ENCODE assay signal across 11 cellular contexts in genomic region chr7:98110249-98111022, GRCh38. TPM values are rescaled to one million over a fixed set of nuclear protein-coding genes. Genes with fewer than 3 reads are reported as not detected.
DNase-seq lines count a peak whose midpoint lies in the region; ATAC-seq and TF ChIP-seq lines count a peak whose summit lies in the region.
"Had no signal": no experiment of that assay in that cellular context is flagged by ENCODE, and none has a peak within 500 bp of the region (broad histone marks: within the 10 kb centered on the region; RNA-seq: fewer than 3 reads in every experiment).

No MANE protein-coding gene starts in this region.

- no peak overlapping the region for H3K4ac ChIP-seq in trophoblast cell (ENCODE audit: low read depth, low read length)

- H2BK5ac ChIP-seq in trophoblast cell (ENCODE audit: low read depth, low read length, poor library complexity): no peak overlapping the region

- no peak overlapping the region for H3K23ac ChIP-seq in trophoblast cell (ENCODE audit: low read length)

- H4K12ac ChIP-seq in trophoblast cell (ENCODE audit: low read depth, low read length): no peak overlapping the region

- no peak overlapping the region for H3K9ac ChIP-seq in trophoblast cell (ENCODE audit: low read length)

- 27 to 47% methylated on average over 6 to 11 of the region's 11 CpGs for WGBS in transverse colon (ENCODE audit: low coverage in 1 of 2), 2 donors
- no CpG with 5 or more reads among the region's 11 CpGs for WGBS in trophoblast cell (ENCODE audit: extremely low coverage, insufficient coverage, insufficient read length)

- peak; percentile 17 for DNase-seq in NCI-H748 (lab: John Stamatoyannopoulos, UW; ENCODE audit: unreplicated experiment)
- no peak for DNase-seq in NCI-H748 treated with DMSO at 0.1 percent for 48 hours (lab: John Stamatoyannopoulos, UW)
- DNase-seq in dorsolateral prefrontal cortex: peak in 1 of 10 donors; percentile 43
- peak in 1 of 2 donors; percentile 52 for DNase-seq in left lung
- peak; percentile 51 for DNase-seq in transverse colon
- no peak for DNase-seq in NCI-H1930 (lab: John Stamatoyannopoulos, UW)
- DNase-seq in trophoblast cell: no peak
- no peak for DNase-seq in BE2C
- DNase-seq: effector CD4-positive, alpha-beta T cell; KG1 had no signal

- H3K79me2 ChIP-seq in trophoblast cell (ENCODE audit: control insufficient read depth, insufficient read depth, low read length, poor library complexity): peaks cover 3% of the 10 kb centered on the region

- H3K4me1 ChIP-seq in left lung (peaks cover 13 to 41% of the 10 kb centered on the region in 2 donors), transverse colon (peaks cover 8 to 59% (median 36%) of the 10 kb centered on the region in 4 donors), trophoblast cell (ENCODE audit: control insufficient read depth in 1 of 2, insufficient read depth in 2 of 2, low read length in 2 of 2) (no peaks in the 10 kb centered on the region), BE2C (peaks cover 4% of the 10 kb centered on the region; the same call in 1 of the 2 replicates)

- in situ Hi-C loops in transverse colon (cut with MboI; ENCODE audit: low pct_ligation_motif_present in 1 of 4, low pct_unique_long_range_greater_than_20kb in 1 of 4, low sequenced_read_pairs in 3 of 4): no loop called here

- no peak overlapping the region for H3K18ac ChIP-seq in trophoblast cell (ENCODE audit: low read length)

- no peak overlapping the region for H2AK5ac ChIP-seq in trophoblast cell (ENCODE audit: low read length)

- no peak overlapping the region for H4K8ac ChIP-seq in trophoblast cell (ENCODE audit: low read depth, low read length)

- no peak overlapping the region for H3K14ac ChIP-seq in trophoblast cell (ENCODE audit: low read length)

- H3K79me1 ChIP-seq in trophoblast cell (ENCODE audit: low read length): peaks cover 3% of the 10 kb centered on the region

- H2BK120ac ChIP-seq in trophoblast cell (ENCODE audit: insufficient read depth, low read length, poor library complexity): no peak overlapping the region

- intact Hi-C loops in dorsolateral prefrontal cortex (cut with DNase I): loop anchor here in 1 of 2 donors (10.0 kb wide), 1 partner anchor 996 kb away; the partner anchor contains the start of gene SDHAF3
- intact Hi-C loops in left lung (cut with DNase I): no loop called here
- intact Hi-C loops in transverse colon (cut with DNase I; ENCODE audit: low total_unique reads): no loop called here

- TF ChIP-seq CTCF in dorsolateral prefrontal cortex (IDR thresholded peaks at IDR 0.05 in 54 of 56, conservative IDR thresholded peaks at IDR 0.05 in 2 of 56; ENCODE audit: low read depth in 1 of 56, partially characterized antibody in 56 of 56): peak in 2 of 56 donors; percentile 13 to 16
- TF ChIP-seq CTCF in left lung (IDR thresholded peaks at IDR 0.05): no peak
- no peak for TF ChIP-seq CTCF in transverse colon (IDR thresholded peaks at IDR 0.05)
- TF ChIP-seq CTCF in BE2C (IDR thresholded peaks at IDR 0.05; ENCODE audit: low read depth, low read length): no peak

- H3K36me3 ChIP-seq in left lung (no peaks in the 10 kb centered on the region), transverse colon (no peaks in the 10 kb centered on the region), trophoblast cell (ENCODE audit: control insufficient read depth in 1 of 2, insufficient read depth in 2 of 2, low read length in 2 of 2) (no peaks in the 10 kb centered on the region), BE2C (0 out of 2 replicates have a peak, but pooled peaks cover 3% of the 10 kb centered on the region)

- H4K91ac ChIP-seq in trophoblast cell (ENCODE audit: low read depth, low read length): no peak overlapping the region

- no peak for TF ChIP-seq EP300 in transverse colon (IDR thresholded peaks at IDR 0.05; ENCODE audit: low read depth)

- H3K4me3 ChIP-seq in dorsolateral prefrontal cortex: peak overlapping the region in 53 of 59 donors; percentile 6 to 99 (median 80)
- H3K4me3 ChIP-seq in left lung: no peak overlapping the region
- peak overlapping the region in 1 of 4 donors; percentile 17 for H3K4me3 ChIP-seq in transverse colon
- no peak overlapping the region for H3K4me3 ChIP-seq in trophoblast cell (ENCODE audit: low read depth, low read length)
- H3K4me3 ChIP-seq in BE2C (ENCODE audit: low read depth, low read length): no peak overlapping the region

- no peak overlapping the region for H3K4me2 ChIP-seq in trophoblast cell (ENCODE audit: low read length)

- H2AFZ ChIP-seq in trophoblast cell (ENCODE audit: insufficient read depth, low read length, poor library complexity): no peak overlapping the region

- H3K27me3 ChIP-seq in dorsolateral prefrontal cortex (no peaks in the 10 kb centered on the region), left lung (peaks cover 0 to 15% of the 10 kb centered on the region in 2 donors), transverse colon (no peaks in the 10 kb centered on the region), trophoblast cell (ENCODE audit: insufficient read depth, low read length) (no peaks in the 10 kb centered on the region), BE2C (no peaks in the 10 kb centered on the region)

- ATAC-seq in left lung: peak; percentile 73
- ATAC-seq: stimulated activated memory B cell treated with anti-CD40 and anti-IgM and Interleukin-4, amounts not matched to agents 10 μg/mL and 1 μg/mL and 100 μg/mL, for 72 hours had no signal

- no peak overlapping the region for H2BK12ac ChIP-seq in trophoblast cell (ENCODE audit: low read length)

- H3K27ac ChIP-seq in dorsolateral prefrontal cortex: peak overlapping the region in 55 of 59 donors; percentile 1 to 88 (median 63)
- H3K27ac ChIP-seq in left lung: peak overlapping the region; percentile 45 to 50
- peak overlapping the region; percentile 87 to 95 (median 90) for H3K27ac ChIP-seq in transverse colon
- H3K27ac ChIP-seq in trophoblast cell (ENCODE audit: low read depth, low read length): no peak overlapping the region

- no peak for TF ChIP-seq POLR2A in transverse colon (IDR thresholded peaks at IDR 0.05)

- H3K9me3 ChIP-seq in left lung (no peaks in the 10 kb centered on the region), transverse colon (no peaks in the 10 kb centered on the region), trophoblast cell (ENCODE audit: insufficient read depth, low read depth, low read length) (no peaks in the 10 kb centered on the region), BE2C (no peaks in the 10 kb centered on the region)

RNA-seq across cellular contexts. Expression of gene LMTK2, which starts 3.8 kb away (rescaled TPM):
- total RNA-seq in dorsolateral prefrontal cortex (100 to 1,000 TPM in 69 of 120 experiments, 10 to 100 TPM in 51; 47.8 to 154 (median 104) TPM), left lung (10 to 100 TPM; 25.5 to 28.2 TPM), transverse colon (100 to 1,000 TPM in 1 of 4 donors, 10 to 100 TPM in 3; 51.6 to 106 (median 62.2) TPM)
- 10.6 and 10.8 TPM in 2 replicates for polyA plus RNA-seq in trophoblast cell (2013)
- polyA plus RNA-seq in BE2C (2012; ENCODE audit: insufficient read depth, insufficient read length, low read depth): 8.8 TPM

Comparison
In these comparisons a context has a peak if more than half of its experiments do, and no peak if none do; other contexts are left out.
1. DNase-seq: peak in NCI-H748 (single experiment) and transverse colon (single experiment); none in NCI-H748 treated with DMSO at 0.1 percent for 48 hours (single experiment), NCI-H1930 (0 of 2), trophoblast cell (0 of 2) and BE2C (single experiment).
2. H3K4me3 ChIP-seq: peak in dorsolateral prefrontal cortex (53 of 59); none in left lung (0 of 2), trophoblast cell (single experiment) and BE2C (single experiment).